ENCODE assay signal across 1 cellular context in genomic region chr6:134178230-134179044, GRCh38.
TF ChIP-seq lines count a peak whose summit lies in the region.

No MANE protein-coding gene starts in this region.

TF ChIP-seq in K562, 482 proteins besides CTCF, POLR2A, EP300 and RAD21 (continued from another document and continues in another):
- no peak for TF ChIP-seq ZHX1 (conservative IDR thresholded peaks at IDR 0.05; ENCODE audit: low read length)
- no peak for TF ChIP-seq MEF2D (tag; conservative IDR thresholded peaks at IDR 0.05; ENCODE audit: low read depth)
- no peak for TF ChIP-seq PTRF (tag; IDR thresholded peaks at IDR 0.05)
- TF ChIP-seq XRCC5 (IDR thresholded peaks at IDR 0.05; ENCODE audit: low read depth, low read length): no peak
- 0 out of 2 replicates have a peak, but pooled peaks have one; percentile 13 for TF ChIP-seq CREB1 (IDR thresholded peaks at IDR 0.05)
- TF ChIP-seq CREB1 (CRISPR knock-in tag; IDR thresholded peaks at IDR 0.05): no peak
- no peak for TF ChIP-seq ZNF586 (CRISPR knock-in tag; conservative IDR thresholded peaks at IDR 0.05)
- TF ChIP-seq RFX1 (IDR thresholded peaks at IDR 0.05): no peak
- no peak for TF ChIP-seq NEUROD1 (IDR thresholded peaks at IDR 0.05; ENCODE audit: borderline replicate concordance, low read depth, low read length, partially characterized antibody)
- no peak for TF ChIP-seq E2F1 (CRISPR knock-in tag; IDR thresholded peaks at IDR 0.05)
- TF ChIP-seq E2F4 (CRISPR knock-in tag; IDR thresholded peaks at IDR 0.05; ENCODE audit: low read depth): no peak
- TF ChIP-seq IFI16 (CRISPR knock-in tag; IDR thresholded peaks at IDR 0.05): no peak
- no peak for TF ChIP-seq HINFP (tag; conservative IDR thresholded peaks at IDR 0.05; ENCODE audit: low read depth)
- TF ChIP-seq SIX5 (IDR thresholded peaks at IDR 0.05; ENCODE audit: borderline replicate concordance in 1 of 2, insufficient read depth in 1 of 2, low read depth in 1 of 2, low read length in 2 of 2): no peak
- TF ChIP-seq RCOR1 (IDR thresholded peaks at IDR 0.05; ENCODE audit: borderline replicate concordance in 1 of 2, low read depth in 2 of 2, low read length in 2 of 2): no peak
- TF ChIP-seq ZC3H8 (IDR thresholded peaks at IDR 0.05): no peak
- TF ChIP-seq ZNF41 (CRISPR knock-in tag; conservative IDR thresholded peaks at IDR 0.05): no peak
- no peak for TF ChIP-seq HLTF (IDR thresholded peaks at IDR 0.05)
- TF ChIP-seq CBX5 (IDR thresholded peaks at IDR 0.05; ENCODE audit: borderline replicate concordance, low read depth): 0 out of 2 replicates have a peak, but pooled peaks have one; percentile 22
- TF ChIP-seq MYC (IDR thresholded peaks at IDR 0.05; ENCODE audit: low read depth, low read length): peak; percentile 13; the same call in 1 of the 2 replicates
- TF ChIP-seq MYC (CRISPR knock-in tag; IDR thresholded peaks at IDR 0.05; ENCODE audit: borderline replicate concordance, low read depth): no peak
- TF ChIP-seq PURB (CRISPR knock-in tag; IDR thresholded peaks at IDR 0.05; ENCODE audit: low read depth): no peak
- no peak for TF ChIP-seq PREB (CRISPR knock-in tag; IDR thresholded peaks at IDR 0.05)
- TF ChIP-seq FOXA1 (IDR thresholded peaks at IDR 0.05; ENCODE audit: borderline replicate concordance): no peak
- no peak for TF ChIP-seq TGIF2 (CRISPR knock-in tag; IDR thresholded peaks at IDR 0.05)
- TF ChIP-seq MCM2 (IDR thresholded peaks at IDR 0.05; ENCODE audit: low read depth): no peak
- no peak for TF ChIP-seq ZC3H4 (CRISPR knock-in tag; IDR thresholded peaks at IDR 0.05; ENCODE audit: borderline replicate concordance)
- no peak for TF ChIP-seq NKRF (IDR thresholded peaks at IDR 0.05; ENCODE audit: borderline replicate concordance)
- TF ChIP-seq TEAD4 (IDR thresholded peaks at IDR 0.05; ENCODE audit: low read length): peak; percentile 44; the same call in 1 of the 2 replicates
- TF ChIP-seq TEAD4 (CRISPR knock-in tag; IDR thresholded peaks at IDR 0.05; ENCODE audit: borderline replicate concordance): no peak
- TF ChIP-seq KLF16 (IDR thresholded peaks at IDR 0.05): peak; percentile 39; the same call in 1 of the 2 replicates
- TF ChIP-seq CBFA2T2 (conservative IDR thresholded peaks at IDR 0.05): no peak
- TF ChIP-seq ZFP91 (CRISPR knock-in tag; IDR thresholded peaks at IDR 0.05): no peak
- no peak for TF ChIP-seq SP2 (IDR thresholded peaks at IDR 0.05; ENCODE audit: extremely low read depth, low read depth, low read length, poor library complexity, severe bottlenecking)
- no peak for TF ChIP-seq CBX2 (IDR thresholded peaks at IDR 0.05; ENCODE audit: insufficient read depth, low read length, poor library complexity, severe bottlenecking)
- no peak for TF ChIP-seq NFXL1 (CRISPR knock-in tag; IDR thresholded peaks at IDR 0.05)
- no peak for TF ChIP-seq PTTG1 (tag; IDR thresholded peaks at IDR 0.05; ENCODE audit: low read depth)
- TF ChIP-seq LCOR (CRISPR knock-in tag; IDR thresholded peaks at IDR 0.05): no peak
- TF ChIP-seq ZNF232 (CRISPR knock-in tag; IDR thresholded peaks at IDR 0.05): no peak
- TF ChIP-seq TSC22D4 (tag; IDR thresholded peaks at IDR 0.05): no peak
- 0 out of 4 replicates have a peak, but pooled peaks of 1 of the 2 experiments have one; percentile 13 for TF ChIP-seq HDAC1 (IDR thresholded peaks at IDR 0.05)
- no peak for TF ChIP-seq NFE2L1 (tag; IDR thresholded peaks at IDR 0.05; ENCODE audit: borderline replicate concordance, low read depth)
- no peak for TF ChIP-seq CHCHD3 (CRISPR knock-in tag; IDR thresholded peaks at IDR 0.05)
- TF ChIP-seq SLC30A9 (CRISPR knock-in tag; IDR thresholded peaks at IDR 0.05): no peak
- TF ChIP-seq SAFB (IDR thresholded peaks at IDR 0.05; ENCODE audit: borderline replicate concordance, low read depth, low read length): no peak
- no peak for TF ChIP-seq PHF20 (IDR thresholded peaks at IDR 0.05; ENCODE audit: partially characterized antibody)
- peak in 1 of 2 experiments; percentile 60; a peak in 1 of 4 replicates for TF ChIP-seq MAZ (CRISPR knock-in tag; conservative IDR thresholded peaks at IDR 0.05 in 1 of 2, IDR thresholded peaks at IDR 0.05 in 1 of 2)
- no peak for TF ChIP-seq FOXO4 (CRISPR knock-in tag; IDR thresholded peaks at IDR 0.05)
- peak; percentile 84 for TF ChIP-seq ZBTB33 (CRISPR knock-in tag; IDR thresholded peaks at IDR 0.05)
- no peak for TF ChIP-seq CBX8 (IDR thresholded peaks at IDR 0.05; ENCODE audit: borderline replicate concordance, extremely low read depth, low read depth, low read length, poor library complexity, severe bottlenecking)
- TF ChIP-seq TAL1 (IDR thresholded peaks at IDR 0.05): no peak
- TF ChIP-seq CC2D1A (IDR thresholded peaks at IDR 0.05): peak; percentile 83
- TF ChIP-seq MYNN (IDR thresholded peaks at IDR 0.05): 0 out of 2 replicates have a peak, but pooled peaks have one; percentile 38
- no peak for TF ChIP-seq MYNN (CRISPR knock-in tag; IDR thresholded peaks at IDR 0.05)
- no peak for TF ChIP-seq ZNF668 (CRISPR knock-in tag; IDR thresholded peaks at IDR 0.05)
- 0 out of 4 replicates have a peak, but pooled peaks of 1 of the 2 experiments have one; percentile 40 for TF ChIP-seq SRF (CRISPR knock-in tag; IDR thresholded peaks at IDR 0.05)
- TF ChIP-seq GATAD2B (IDR thresholded peaks at IDR 0.05; ENCODE audit: borderline replicate concordance): no peak
- TF ChIP-seq ZNF740 (CRISPR knock-in tag; IDR thresholded peaks at IDR 0.05): no peak
- TF ChIP-seq ZNF740 (tag; IDR thresholded peaks at IDR 0.05): no peak
